ENCODE assay signal across 12 cellular contexts in the genomic region with DNA sequence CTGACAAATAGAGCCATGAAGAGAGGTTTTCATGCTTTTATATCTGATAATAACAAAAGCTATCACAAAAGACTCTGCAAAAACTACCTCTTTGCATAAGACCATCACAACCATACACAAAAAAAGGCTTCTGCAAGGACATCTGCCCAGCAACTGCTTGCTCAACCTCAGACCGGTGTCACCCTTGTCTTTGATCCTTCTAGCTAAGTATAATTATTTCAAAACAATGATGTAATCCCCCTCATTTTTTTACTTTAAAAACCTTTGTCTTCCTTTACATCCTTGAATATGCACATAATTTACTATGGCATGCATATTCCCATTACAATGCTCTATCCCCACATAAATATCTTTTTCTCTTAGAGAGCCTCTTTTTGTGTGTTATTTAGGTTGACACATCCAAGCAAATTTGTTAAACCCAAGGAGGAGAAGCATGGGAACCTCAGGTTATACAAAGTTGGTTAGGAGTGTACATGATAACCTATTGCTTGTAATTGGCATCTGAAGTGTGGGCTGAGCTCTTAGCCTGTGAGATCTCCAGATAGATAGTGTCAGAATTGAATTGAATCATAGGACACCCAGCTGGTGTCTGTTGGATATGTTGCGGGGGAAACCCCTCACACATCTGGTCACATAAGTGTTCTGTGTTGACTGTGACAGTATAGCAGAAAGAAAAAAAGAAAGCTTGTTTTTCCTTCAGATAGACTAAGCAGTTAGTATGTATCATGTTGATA. TPM values are rescaled to one million over a fixed set of nuclear protein-coding genes. Genes with fewer than 3 reads are reported as not detected.
DNase-seq lines count a peak whose midpoint lies in the region; ATAC-seq, FAIRE-seq and TF ChIP-seq lines count a peak whose summit lies in the region.
"Had no signal": no experiment of that assay in that cellular context is flagged by ENCODE, and none has a peak within 500 bp of the region (broad histone marks: within the 10 kb centered on the region; RNA-seq: fewer than 3 reads in every experiment).

No MANE protein-coding gene starts in this region.

- SMC1A ChIA-PET in GM12878 (lab: Charles Lee; ENCODE audit: uncharacterized antibody, unreplicated experiment), result interaction anchor here (1.0 to 2.2 kb wide), 2 partner anchors 9 to 10 kb away, joined by 5 to 8 read pairs; no protein-coding TSS in a partner anchor

- H3K4me3 ChIP-seq in GM12878 (no peak overlapping the region), A673 (ENCODE audit: low read depth, low read length, poor library complexity, severe bottlenecking) (no peak overlapping the region)

- H3K4me1 ChIP-seq in GM12878 (ENCODE audit: control insufficient read depth, insufficient read depth, low read length) (no peaks in the 10 kb centered on the region), A673 (ENCODE audit: insufficient read depth, low read length, poor library complexity, severe bottlenecking) (no peaks in the 10 kb centered on the region)

- POLR2A ChIA-PET in GM12878 (lab: Charles Lee), result interaction anchor here (0.6 kb wide), 2 partner anchors 515 to 1434 kb away, joined by 3 to 4 read pairs; no protein-coding TSS in a partner anchor
- POLR2A ChIA-PET in A673 (lab: Charles Lee; ENCODE audit: low non-redundant PET), result no interaction called here

- 31% methylated on average over 2 of the region's 2 CpGs for WGBS in GM12878 (ENCODE audit: insufficient coverage, insufficient replicate concordance, low lambda C conversion rate, missing lambda C conversion rate)

- intact Hi-C loops in GM12878 (cut with micrococcal nuclease; ENCODE audit: unreplicated experiment) (no loop called here), A673 (cut with micrococcal nuclease; ENCODE audit: unreplicated experiment) (no loop called here)

- no peaks in the 10 kb centered on the region for H4K20me1 ChIP-seq in GM12878 (ENCODE audit: control insufficient read depth, insufficient read depth)

- no peaks in the 10 kb centered on the region for H3K79me2 ChIP-seq in GM12878 (ENCODE audit: control insufficient read depth, insufficient read depth, low read length)

- TF ChIP-seq CTCF in GM12878 (IDR thresholded peaks at IDR 0.05 in 2 of 3, conservative IDR thresholded peaks at IDR 0.05 in 1 of 3; ENCODE audit: control insufficient read depth in 2 of 3, extremely low read depth in 1 of 3, insufficient read depth in 1 of 3, low read depth in 3 of 3, low read length in 3 of 3), result no peak
- TF ChIP-seq CTCF in A673 (conservative IDR thresholded peaks at IDR 0.05; ENCODE audit: low read depth, low read length), result no peak

- TF ChIP-seq RAD21 in GM12878 (IDR thresholded peaks at IDR 0.05; ENCODE audit: insufficient read depth, low read depth, low read length), result no peak

- no peak overlapping the region; the same call in 1 of the 2 replicates for H2AFZ ChIP-seq in GM12878 (ENCODE audit: control insufficient read depth, low read depth, low read length)

- H3K9ac ChIP-seq in GM12878 (ENCODE audit: control insufficient read depth, insufficient read depth, low read length), result no peak overlapping the region
- H3K9ac ChIP-seq: KMS-11 had no signal

- H3K36me3 ChIP-seq in GM12878 (ENCODE audit: control insufficient read depth in 2 of 2, insufficient read depth in 2 of 2, low read length in 1 of 2) (no peaks in the 10 kb centered on the region), A673 (ENCODE audit: insufficient read depth, low read length, poor library complexity, severe bottlenecking) (no peaks in the 10 kb centered on the region)

- TF ChIP-seq POLR2A in GM12878 (IDR thresholded peaks at IDR 0.05; ENCODE audit: low read depth, low read length), result no peak

- no peaks in the 10 kb centered on the region for H3K27me3 ChIP-seq in GM12878 (replicated peaks in 1 of 2; ENCODE audit: control insufficient read depth in 2 of 2, insufficient read depth in 2 of 2, low read length in 1 of 2)
- no peaks in the 10 kb centered on the region for H3K27me3 ChIP-seq in A673 (replicated peaks; ENCODE audit: insufficient read depth, low read depth, low read length, poor library complexity)

- H3K27ac ChIP-seq in GM12878 (ENCODE audit: control insufficient read depth, insufficient read depth) (no peak overlapping the region), A673 (ENCODE audit: low read depth, low read length, poor library complexity, severe bottlenecking) (no peak overlapping the region)
- H3K27ac ChIP-seq: KMS-11 had no signal

- H3K9me3 ChIP-seq in GM12878 (replicated peaks; ENCODE audit: control insufficient read depth, insufficient read depth, low read length) (no peaks in the 10 kb centered on the region), A673 (ENCODE audit: low read depth, low read length, poor library complexity, severe bottlenecking) (no peaks in the 10 kb centered on the region)

- in situ Hi-C loops in GM12878 (cut with MboI), result no loop called here

- no peak overlapping the region for H3K4me2 ChIP-seq in GM12878 (ENCODE audit: control insufficient read depth, insufficient read depth)
- H3K4me2 ChIP-seq: KMS-11 had no signal

- RAD21 ChIA-PET in GM12878 (lab: Charles Lee; ENCODE audit: unreplicated experiment), result interaction anchor here (1.3 kb wide), 1 partner anchor 49 kb away, joined by 7 read pairs; no protein-coding TSS in a partner anchor

- BruUV-seq in GM12878 (replicated peaks; lab: Mats Ljungman, UMichigan) (no TSS peak), A673 (replicated peaks; lab: Mats Ljungman, UMichigan) (no TSS peak)

- FAIRE-seq in GM12878 (lab: Jason Lieb, UNC), result no peak

- CTCF ChIA-PET in GM12878 (lab: Yijun Ruan, JAX), result interaction anchor here (1.0 to 2.4 kb wide), 4 partner anchors 14 to 278 kb away, joined by 3 to 15 read pairs (median 6); no protein-coding TSS in a partner anchor
- CTCF ChIA-PET in A673 (lab: Charles Lee), result no interaction called here

- ATAC-seq in GM21423 (IDR thresholded peaks at IDR 0.05; ENCODE audit: unreplicated experiment) (peak; percentile 74), HG03066 (IDR thresholded peaks at IDR 0.05; ENCODE audit: low read depth, unreplicated experiment) (peak; percentile 88), GM12878 (peak; percentile 96)
- ATAC-seq: PC-3, sciatic nerve had no signal

- 0 out of 4 replicates have a peak, but pooled peaks of 1 of the 2 experiments have one; percentile 38 for TF ChIP-seq EP300 in GM12878 (IDR thresholded peaks at IDR 0.05; ENCODE audit: borderline replicate concordance in 1 of 2, control insufficient read depth in 1 of 2, low read depth in 2 of 2, low read length in 2 of 2)

- peak; percentile 32 for DNase-seq in activated CD4-positive, alpha-beta T cell treated with anti-CD3 and anti-CD28 coated beads for 48 hours
- DNase-seq in activated CD4-positive, alpha-beta T cell treated with anti-CD3 and anti-CD28 coated beads, Interleukin-2, amount 50 U/mL, for 48 hours, result no peak
- DNase-seq in GM12878 (ENCODE audit: low read depth, low spot score), result no peak
- DNase-seq in OCI-M2 (lab: John Stamatoyannopoulos, UW; ENCODE audit: unreplicated experiment), result no peak
- DNase-seq in NCI-H1105 treated with DMSO at 0.1 percent for 48 hours (lab: John Stamatoyannopoulos, UW), result no peak
- no peak for DNase-seq in A673 (ENCODE audit: low spot score)
- DNase-seq: mammary epithelial cell, PC-3 had no signal

TF ChIP-seq in GM12878, 131 proteins besides CTCF, POLR2A, EP300 and RAD21 (continues in another document):
- TF ChIP-seq YY1 (IDR thresholded peaks at IDR 0.05; ENCODE audit: low read depth, low read length), result no peak
- no peak for TF ChIP-seq HDAC2 (IDR thresholded peaks at IDR 0.05)
- no peak for TF ChIP-seq ZNF217 (IDR thresholded peaks at IDR 0.05)

RNA-seq across cellular contexts. Expression of gene CGA, which starts 20.7 kb away (rescaled TPM):
- not detected in 2 replicates for total RNA-seq in GM12878 (2013; cell fraction: nucleolus; rRNA removed)
- total RNA-seq in GM12878 (2014; rRNA removed), result not detected in 2 replicates
- not detected in 2 replicates for total RNA-seq in GM12878 (2014; rRNA removed; fragmentation: Illumina TruSeq; extraction: Trizol)
- not detected in 2 replicates for total RNA-seq in GM12878 (2021)
- not detected for polyA plus RNA-seq in GM12878 (2011; ENCODE audit: low read depth)
- polyA plus RNA-seq in GM12878 (2011; rRNA removed), result 0.11 and 0.26 TPM in 2 replicates
- 0.09 and 0.12 TPM in 2 replicates for polyA plus RNA-seq in GM12878 (2011; cell fraction: cytosol; rRNA removed)
- polyA plus RNA-seq in GM12878 (2011; cell fraction: nucleus; rRNA removed), result not detected in 2 replicates
- not detected in 2 replicates for polyA plus RNA-seq in GM12878 (2012)
- 0.10 TPM in 1 of 2 replicates, not detected in the other for polyA plus RNA-seq in GM12878 (2014; fragmentation: Illumina TruSeq; extraction: Trizol)
- under 1 TPM; 0.13 to 0.27 TPM for polyA plus RNA-seq in GM12878 (2014; fragmentation: Nextera tagmentation; extraction: Ambion mirVana)
- not detected in 2 replicates for polyA plus RNA-seq in GM12878 (2014; rRNA removed)
- polyA plus RNA-seq in GM12878 (2016; fragmentation: Nextera tagmentation; extraction: Ambion mirVana), result not detected
- polyA minus RNA-seq in GM12878 (2011; rRNA and poly(A)+ RNA removed), result not detected in 2 replicates
- 18.8 and 25.4 TPM in 2 replicates for polyA minus RNA-seq in GM12878 (2011; cell fraction: cytosol; rRNA and poly(A)+ RNA removed)
- 0.85 and 5.6 TPM in 2 replicates for polyA minus RNA-seq in GM12878 (2011; cell fraction: nucleus; rRNA and poly(A)+ RNA removed)
- not detected in 2 replicates for total RNA-seq in A673 (2021)
- total RNA-seq: mammary epithelial cell, PC-3, sciatic nerve had no signal
- polyA plus RNA-seq: mammary epithelial cell had no signal

RNA-seq across cellular contexts. Expression of gene ZNF292, which starts 39.8 kb away (rescaled TPM):
- 680 and 686 TPM in 2 replicates for total RNA-seq in GM12878 (2013; cell fraction: nucleolus; rRNA removed)
- total RNA-seq in GM12878 (2014; rRNA removed), result 25.8 and 28.0 TPM in 2 replicates
- total RNA-seq in GM12878 (2014; rRNA removed; fragmentation: Illumina TruSeq; extraction: Trizol), result 31.5 and 37.5 TPM in 2 replicates
- 31.1 and 33.9 TPM in 2 replicates for total RNA-seq in GM12878 (2021)
- 12.6 TPM for polyA plus RNA-seq in GM12878 (2011; ENCODE audit: low read depth)
- 57.6 and 100 TPM in 2 replicates for polyA plus RNA-seq in GM12878 (2011; rRNA removed)
- polyA plus RNA-seq in GM12878 (2011; cell fraction: cytosol; rRNA removed), result 17.6 and 19.9 TPM in 2 replicates
- 81.7 and 133 TPM in 2 replicates for polyA plus RNA-seq in GM12878 (2011; cell fraction: nucleus; rRNA removed)
- 23.8 and 26.1 TPM in 2 replicates for polyA plus RNA-seq in GM12878 (2012)
- 31.3 and 43.0 TPM in 2 replicates for polyA plus RNA-seq in GM12878 (2014; fragmentation: Illumina TruSeq; extraction: Trizol)
- 10 to 100 TPM; 11.1 to 20.9 TPM for polyA plus RNA-seq in GM12878 (2014; fragmentation: Nextera tagmentation; extraction: Ambion mirVana)
- 11.1 and 14.2 TPM in 2 replicates for polyA plus RNA-seq in GM12878 (2014; rRNA removed)
- 10 to 100 TPM; 29.8 to 31.8 TPM for polyA plus RNA-seq in GM12878 (2016; fragmentation: Nextera tagmentation; extraction: Ambion mirVana)
- polyA minus RNA-seq in GM12878 (2011; rRNA and poly(A)+ RNA removed), result 145 and 162 TPM in 2 replicates
- 35.1 and 39.8 TPM in 2 replicates for polyA minus RNA-seq in GM12878 (2011; cell fraction: cytosol; rRNA and poly(A)+ RNA removed)
- 245 and 377 TPM in 2 replicates for polyA minus RNA-seq in GM12878 (2011; cell fraction: nucleus; rRNA and poly(A)+ RNA removed)
- total RNA-seq in A673 (2021), result 42.6 and 45.0 TPM in 2 replicates
